Comparison of ENCODE assay signal across 30 cellular contexts in genomic region chr12:90287585-90287984, GRCh38.
DNase-seq lines count a peak whose midpoint lies in the region; ATAC-seq and TF ChIP-seq lines count a peak whose summit lies in the region.
"Had no signal": no experiment of that assay in that cellular context is flagged by ENCODE, and none has a peak within 500 bp of the region (broad histone marks: within the 10 kb centered on the region; RNA-seq: fewer than 3 reads in every experiment).

No MANE protein-coding gene starts in this region.

- CTCF ChIA-PET in HEK293 (lab: Yijun Ruan, JAX) (interaction anchor here (0.6 kb wide), 1 partner anchor 625 kb away, joined by 3 read pairs; no protein-coding TSS in a partner anchor), PC-3 (lab: Charles Lee) (no interaction called here)
- CTCF ChIA-PET in naive thymus-derived CD4-positive, alpha-beta T cell (lab: Charles Lee), result no interaction called here

- H3K4me1 Mint-ChIP-seq in naive thymus-derived CD4-positive, alpha-beta T cell, result peaks cover 0 to 5% (median 0%) of the 10 kb centered on the region in 7 donors
- H3K4me1 Mint-ChIP-seq: activated CD4-positive, alpha-beta T cell treated with anti-CD3 and anti-CD28 coated beads, Interleukin-2, amount 10 ng/mL, durations not matched to agents 7 days and 5 days; memory B cell had no signal

- intact Hi-C loops in PC-3 (cut with micrococcal nuclease), result no loop called here
- intact Hi-C loops in naive thymus-derived CD4-positive, alpha-beta T cell (cut with micrococcal nuclease), result no loop called here

- POLR2A ChIA-PET in HEK293 (lab: Yijun Ruan, JAX) (no interaction called here), PC-3 (lab: Charles Lee; ENCODE audit: unreplicated experiment) (no interaction called here)
- POLR2A ChIA-PET in naive thymus-derived CD4-positive, alpha-beta T cell (lab: Charles Lee), result no interaction called here

- H3K4me3 Mint-ChIP-seq in naive thymus-derived CD4-positive, alpha-beta T cell, result no peak overlapping the region
- H3K4me3 Mint-ChIP-seq: activated CD4-positive, alpha-beta T cell treated with anti-CD3 and anti-CD28 coated beads, Interleukin-2, amount 10 ng/mL, durations not matched to agents 7 days and 5 days; activated T-cell treated with anti-CD3 and anti-CD28 coated beads, Interleukin-2, amount 50 U/mL, for 72 hours; B cell; effector memory CD8-positive, alpha-beta T cell; HFFc6; memory B cell; T-helper 2 cell treated with Interferon-gamma antibody and Interleukin-4, amounts not matched to agents 5 μg/mL and 100 μg/mL, for 36 hours had no signal

- BruUV-seq in PC-3 (replicated peaks; lab: Mats Ljungman, UMichigan), result no TSS peak

- H3K9me3 Mint-ChIP-seq in naive thymus-derived CD4-positive, alpha-beta T cell, result peaks cover 0 to 28% (median 8%) of the 10 kb centered on the region in 11 donors

- no peak overlapping the region for H3K9ac ChIP-seq in PC-3 (ENCODE audit: low read length)
- H3K9ac ChIP-seq: SK-N-SH had no signal

- no peak overlapping the region for H3K4me2 ChIP-seq in PC-3 (ENCODE audit: low read length)
- H3K4me2 ChIP-seq: SK-N-SH had no signal

- H3F3A ChIP-seq in PC-3 (ENCODE audit: low read length, unreplicated experiment), result no peaks in the 10 kb centered on the region

- peaks cover 0 to 3% (median 0%) of the 10 kb centered on the region in 5 donors for H3K27me3 Mint-ChIP-seq in naive thymus-derived CD4-positive, alpha-beta T cell
- H3K27me3 Mint-ChIP-seq: memory B cell had no signal

- no peaks in the 10 kb centered on the region for H3K27me3 ChIP-seq in PC-3 (ENCODE audit: low read length)
- no peaks in the 10 kb centered on the region for H3K27me3 ChIP-seq in naive thymus-derived CD4-positive, alpha-beta T cell (ENCODE audit: control insufficient read depth in 2 of 2, insufficient read depth in 2 of 2, low read length in 2 of 2)
- H3K27me3 ChIP-seq: adrenal gland, stomach, transverse colon had no signal

- H3K27ac ChIP-seq in HEK293 (ENCODE audit: extremely low read depth, low read depth, low read length) (no peak overlapping the region), PC-3 (ENCODE audit: low read length) (no peak overlapping the region)
- H3K27ac ChIP-seq in naive thymus-derived CD4-positive, alpha-beta T cell (ENCODE audit: low read depth, low read length), result no peak overlapping the region
- H3K27ac ChIP-seq: adrenal gland, RWPE1, stomach, transverse colon, VCaP had no signal

- H3K9me3 ChIP-seq in HEK293 (ENCODE audit: control insufficient read depth, insufficient read depth, low read depth, low read length) (no peaks in the 10 kb centered on the region), PC-3 (ENCODE audit: low read length) (0 out of 2 replicates have a peak, but pooled peaks cover 4% of the 10 kb centered on the region)
- peaks cover 0 to 8% (median 0%) of the 10 kb centered on the region in 3 experiments for H3K9me3 ChIP-seq in naive thymus-derived CD4-positive, alpha-beta T cell (ENCODE audit: control insufficient read depth in 2 of 3, low read length in 3 of 3)

- no peaks in the 10 kb centered on the region for H4K20me1 ChIP-seq in PC-3 (ENCODE audit: low read length)

- no peaks in the 10 kb centered on the region for H3K36me3 ChIP-seq in HEK293 (ENCODE audit: control insufficient read depth in 2 of 2, insufficient read depth in 1 of 2, low read length in 2 of 2)
- peaks cover 3% of the 10 kb centered on the region; the same call in 1 of the 2 replicates for H3K36me3 ChIP-seq in PC-3 (ENCODE audit: low read depth, low read length)
- no peaks in the 10 kb centered on the region for H3K36me3 ChIP-seq in naive thymus-derived CD4-positive, alpha-beta T cell (ENCODE audit: control insufficient read depth in 2 of 3, insufficient read depth in 3 of 3, low read length in 3 of 3)
- H3K36me3 ChIP-seq: adrenal gland, stomach, transverse colon had no signal

- no peak overlapping the region for H3K27ac Mint-ChIP-seq in naive thymus-derived CD4-positive, alpha-beta T cell
- H3K27ac Mint-ChIP-seq: activated CD4-positive, alpha-beta T cell treated with anti-CD3 and anti-CD28 coated beads, Interleukin-2, amount 10 ng/mL, durations not matched to agents 7 days and 5 days; activated T-cell treated with anti-CD3 and anti-CD28 coated beads, Interleukin-2, amount 50 U/mL, for 72 hours; B cell; effector memory CD8-positive, alpha-beta T cell; HFFc6; memory B cell; T-helper 2 cell treated with Interferon-gamma antibody and Interleukin-4, amounts not matched to agents 5 μg/mL and 100 μg/mL, for 36 hours had no signal

- H3K4me1 ChIP-seq in HEK293 (ENCODE audit: control insufficient read depth, insufficient read depth, low read length), result 0 out of 2 replicates have a peak, but pooled peaks cover 3% of the 10 kb centered on the region
- H3K4me1 ChIP-seq in PC-3 (ENCODE audit: insufficient read depth, low read length), result no peaks in the 10 kb centered on the region
- H3K4me1 ChIP-seq in naive thymus-derived CD4-positive, alpha-beta T cell (ENCODE audit: control insufficient read depth in 2 of 2, insufficient read depth in 2 of 2, low read length in 2 of 2), result no peaks in the 10 kb centered on the region
- H3K4me1 ChIP-seq: stomach, transverse colon had no signal

- no peaks in the 10 kb centered on the region for H3K79me2 ChIP-seq in PC-3 (ENCODE audit: low read length)

- no peak for TF ChIP-seq CTCF in HEK293 (tag by site-specific recombination; IDR thresholded peaks at IDR 0.05)
- no peak for TF ChIP-seq CTCF in PC-3 (conservative IDR thresholded peaks at IDR 0.05; ENCODE audit: low read depth, low read length)
- no peak for TF ChIP-seq CTCF in fibroblast of mammary gland (conservative IDR thresholded peaks at IDR 0.05; ENCODE audit: control insufficient read depth, insufficient read depth, low read depth, low read length)

- no peak overlapping the region for H3K4me3 ChIP-seq in HEK293 (ENCODE audit: low read depth, low read length)
- no peak overlapping the region for H3K4me3 ChIP-seq in PC-3 (ENCODE audit: low read length)
- H3K4me3 ChIP-seq in fibroblast of mammary gland (ENCODE audit: control insufficient read depth, low read depth, low read length), result no peak overlapping the region
- H3K4me3 ChIP-seq in naive thymus-derived CD4-positive, alpha-beta T cell (ENCODE audit: low read length), result no peak overlapping the region
- H3K4me3 ChIP-seq: adrenal gland, stomach, transverse colon had no signal

- H3K36me3 Mint-ChIP-seq in naive thymus-derived CD4-positive, alpha-beta T cell, result no peaks in the 10 kb centered on the region

- DNase-seq in DMS153 (lab: John Stamatoyannopoulos, UW) (peak; percentile 4), DMS153 treated with DMSO at 0.1 percent for 48 hours (lab: John Stamatoyannopoulos, UW; ENCODE audit: unreplicated experiment) (no peak), PC-3 (peak; percentile 15), fibroblast of mammary gland (ENCODE audit: low read depth) (peak; percentile 6), SKM-1 (lab: John Stamatoyannopoulos, UW; ENCODE audit: unreplicated experiment) (no peak)
- DNase-seq in naive thymus-derived CD4-positive, alpha-beta T cell, result no peak
- DNase-seq: 8988T; activated CD4-positive, alpha-beta T cell treated with anti-CD3 and anti-CD28 coated beads, Interleukin-2, amount 10 ng/mL, durations not matched to agents 7 days and 5 days; activated naive CD4-positive, alpha-beta T cell treated with Interleukin-2 at 50 U/mL for 16 hours; activated T-cell treated with anti-CD3 and anti-CD28 coated beads, Interleukin-2, amount 50 U/mL, for 72 hours; adrenal gland; effector memory CD8-positive, alpha-beta T cell; foreskin melanocyte; HFFc6; left colon; NCI-H1092; NCI-H187 treated with DMSO at 0.1 percent for 48 hours; NCI-H446 treated with DMSO at 0.1 percent for 48 hours; NK-92 treated with Interleukin-12 subunit alpha and Interleukin-12 subunit beta, amount 100 ng/mL, for 24 hours; SK-N-SH; stomach; transverse colon had no signal

- H2AFZ ChIP-seq in PC-3 (ENCODE audit: low read length), result no peak overlapping the region

- ATAC-seq in PC-3, result no peak
- no peak for ATAC-seq in HG03097 (IDR thresholded peaks at IDR 0.05; ENCODE audit: low FRiP score, unreplicated experiment)
- ATAC-seq in naive thymus-derived CD4-positive, alpha-beta T cell, result no peak
- ATAC-seq: activated T-cell treated with anti-CD3 and anti-CD28 coated beads, Interleukin-2, amount 50 U/mL, for 72 hours; effector memory CD8-positive, alpha-beta T cell; esophagus mucosa; left colon had no signal

- no peaks in the 10 kb centered on the region for H3K9me2 ChIP-seq in PC-3 (replicated peaks; ENCODE audit: low read length)
- H3K9me2 ChIP-seq: SK-N-SH had no signal

TF ChIP-seq in HEK293, 187 proteins besides CTCF, POLR2A, EP300 and RAD21:
- no peak for TF ChIP-seq SP2 (tag by site-specific recombination; IDR thresholded peaks at IDR 0.05)
- peak; percentile 91 for TF ChIP-seq SETDB1 (IDR thresholded peaks at IDR 0.05; ENCODE audit: insufficient read length, low read length)
- peak; percentile 80 for TF ChIP-seq TRIM28 (IDR thresholded peaks at IDR 0.05; ENCODE audit: borderline replicate concordance, low read length)

Comparison
In these comparisons a context has a peak if more than half of its experiments do, and no peak if none do; other contexts are left out.
1. DNase-seq: peak in DMS153 (single experiment), PC-3 (single experiment) and fibroblast of mammary gland (single experiment); none in DMS153 treated with DMSO at 0.1 percent for 48 hours (single experiment), SKM-1 (single experiment) and naive thymus-derived CD4-positive, alpha-beta T cell (0 of 9).